ENCODE assay signal across 26 cellular contexts in the genomic region with DNA sequence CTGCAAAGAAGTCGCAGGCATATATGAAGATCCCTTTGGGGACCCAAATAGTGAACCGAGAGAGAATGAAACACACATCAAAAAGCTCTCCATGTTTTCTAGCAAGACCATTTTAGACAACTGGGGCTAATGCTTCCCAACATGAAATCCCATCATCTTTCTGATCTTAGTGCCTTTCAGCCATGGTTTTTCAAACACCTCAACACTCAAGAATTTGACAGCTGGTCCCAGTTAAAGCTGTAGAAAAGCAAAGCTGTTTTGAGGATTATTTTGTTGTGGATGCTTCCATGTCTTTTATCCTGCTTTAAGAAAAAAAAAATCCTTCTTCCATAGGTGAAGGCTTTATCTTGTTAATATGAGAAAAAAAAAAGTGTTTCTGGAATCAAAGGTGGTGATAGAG.
"Had no signal": no experiment of that assay in that cellular context is flagged by ENCODE, and none has a peak within 500 bp of the region (broad histone marks: within the 10 kb centered on the region; RNA-seq: fewer than 3 reads in every experiment).

No MANE protein-coding gene starts in this region.

- DNase-seq: activated CD4-positive, alpha-beta T cell treated with anti-CD3 and anti-CD28 coated beads for 1 hour; activated CD4-positive, alpha-beta T cell treated with anti-CD3 and anti-CD28 coated beads for 48 hours; activated CD4-positive, alpha-beta T cell treated with anti-CD3 and anti-CD28 coated beads, Interleukin-2, amount 50 U/mL, for 4 hours; activated CD4-positive, CD25-positive, alpha-beta regulatory T cell; activated CD8-positive, alpha-beta T cell treated with anti-CD3 and anti-CD28 coated beads for 36 hours; activated gamma-delta T cell; activated naive CD4-positive, alpha-beta T cell treated with Interleukin-2 at 50 U/mL for 16 hours; activated T-cell treated with anti-CD3 and anti-CD28 coated beads, Interleukin-2, amount 50 U/mL, for 1 hour; adrenal gland; body of pancreas; NCI-H1105; NCI-H1436; NCI-H1694; NCI-H1930; NCI-H2081 treated with DMSO at 0.1 percent for 48 hours; NCI-H226; NCI-H446 treated with DMSO at 0.1 percent for 48 hours; NCI-H526 treated with DMSO at 0.1 percent for 48 hours; NCI-H774; PC-9; Right ventricle myocardium superior; SW 1271; T-helper 1 cell; T-helper 2 cell; T-helper 9 cell had no signal

- H3K4me3 ChIP-seq: adrenal gland, body of pancreas, breast epithelium, PC-9 had no signal
